Comparison of ENCODE assay signal across 15 cellular contexts in genomic region chr4:72935462-72935861, GRCh38.
A peak's percentile ranks its signal among the peaks of the same experiment; 100 is the strongest.
DNase-seq lines count a peak whose midpoint lies in the region; ATAC-seq and TF ChIP-seq lines count a peak whose summit lies in the region.
"Had no signal": no experiment of that assay in that cellular context is flagged by ENCODE, and none has a peak within 500 bp of the region (broad histone marks: within the 10 kb centered on the region; RNA-seq: fewer than 3 reads in every experiment).

No MANE protein-coding gene starts in this region.

- 43% methylated on average over 1 of the region's 1 CpG for WGBS in suprapubic skin

- no peak overlapping the region for H2AFZ ChIP-seq in osteoblast (ENCODE audit: low read length)
- H2AFZ ChIP-seq: GM23248 had no signal

- H3K9me3 ChIP-seq in suprapubic skin (no peaks in the 10 kb centered on the region), osteoblast (ENCODE audit: low read depth, low read length) (no peaks in the 10 kb centered on the region)
- H3K9me3 ChIP-seq: A549 had no signal

- no peaks in the 10 kb centered on the region for H4K20me1 ChIP-seq in osteoblast (ENCODE audit: insufficient read depth, low read length)

- no peak for TF ChIP-seq CTCF in GM12865 (IDR thresholded peaks at IDR 0.05; ENCODE audit: insufficient read depth, low read depth, low read length, missing control alignments)
- no peak for TF ChIP-seq CTCF in VCaP (conservative IDR thresholded peaks at IDR 0.05)
- TF ChIP-seq CTCF in suprapubic skin (IDR thresholded peaks at IDR 0.05): no peak
- no peak for TF ChIP-seq CTCF in osteoblast (IDR thresholded peaks at IDR 0.05; ENCODE audit: extremely low read depth, low read depth, low read length)

- H3K4me1 ChIP-seq in suprapubic skin: no peaks in the 10 kb centered on the region
- H3K4me1 ChIP-seq in osteoblast (ENCODE audit: insufficient read depth, low read length): no peaks in the 10 kb centered on the region
- H3K4me1 ChIP-seq: A549 had no signal

- no peaks in the 10 kb centered on the region for H3K36me3 ChIP-seq in suprapubic skin
- no peaks in the 10 kb centered on the region for H3K36me3 ChIP-seq in osteoblast (ENCODE audit: insufficient read depth, low read length)

- peak; percentile 64 for ATAC-seq in GM18511 (IDR thresholded peaks at IDR 0.05; ENCODE audit: unreplicated experiment)
- peak; percentile 48 for ATAC-seq in HG02759 (IDR thresholded peaks at IDR 0.05; ENCODE audit: unreplicated experiment)
- ATAC-seq: A549; CD8-positive, alpha-beta T cell; HCT116 had no signal

- H3K27ac ChIP-seq in VCaP (peak overlapping the region; percentile 44), suprapubic skin (no peak overlapping the region), osteoblast (ENCODE audit: low read depth, low read length) (no peak overlapping the region)
- H3K27ac ChIP-seq: A549, GM23248 had no signal

- TF ChIP-seq EP300 in suprapubic skin (IDR thresholded peaks at IDR 0.05): no peak

- TF ChIP-seq POLR2A in suprapubic skin (IDR thresholded peaks at IDR 0.05): no peak

- DNase-seq in GM12865 (ENCODE audit: low read depth) (peak; percentile 7), suprapubic skin (ENCODE audit: low spot score in 2 of 2) (no peak), osteoblast (ENCODE audit: insufficient read length, low spot score, missing footprints) (no peak)
- no peak for DNase-seq in stimulated activated CD4-positive, alpha-beta T cell treated with anti-CD3 and anti-CD28 coated beads, Interleukin-12 subunit alpha, Interleukin-12 subunit beta, amount 100 ng/mL, for 4 hours
- DNase-seq: CD8-positive, alpha-beta T cell; COR-L47; DMS153; DMS79 treated with DMSO at 0.1 percent for 48 hours; EL; GM23248 had no signal

- H3K27me3 ChIP-seq in suprapubic skin: no peaks in the 10 kb centered on the region
- H3K27me3 ChIP-seq in osteoblast (ENCODE audit: insufficient read depth, low read length): no peaks in the 10 kb centered on the region

- no peak overlapping the region for H3K4me3 ChIP-seq in GM12865 (ENCODE audit: low read depth, low read length)
- H3K4me3 ChIP-seq in suprapubic skin: no peak overlapping the region
- no peak overlapping the region for H3K4me3 ChIP-seq in osteoblast (ENCODE audit: insufficient read depth, low read length)
- H3K4me3 ChIP-seq: A549, GM23248 had no signal

- H3K4me2 ChIP-seq in osteoblast (ENCODE audit: insufficient read depth, low read length): no peak overlapping the region
- H3K4me2 ChIP-seq: A549 had no signal

- no peaks in the 10 kb centered on the region for H3K79me2 ChIP-seq in osteoblast (ENCODE audit: insufficient read depth, low read length)
